18 cellular contexts compared by ENCODE assay signal in the genomic region with DNA sequence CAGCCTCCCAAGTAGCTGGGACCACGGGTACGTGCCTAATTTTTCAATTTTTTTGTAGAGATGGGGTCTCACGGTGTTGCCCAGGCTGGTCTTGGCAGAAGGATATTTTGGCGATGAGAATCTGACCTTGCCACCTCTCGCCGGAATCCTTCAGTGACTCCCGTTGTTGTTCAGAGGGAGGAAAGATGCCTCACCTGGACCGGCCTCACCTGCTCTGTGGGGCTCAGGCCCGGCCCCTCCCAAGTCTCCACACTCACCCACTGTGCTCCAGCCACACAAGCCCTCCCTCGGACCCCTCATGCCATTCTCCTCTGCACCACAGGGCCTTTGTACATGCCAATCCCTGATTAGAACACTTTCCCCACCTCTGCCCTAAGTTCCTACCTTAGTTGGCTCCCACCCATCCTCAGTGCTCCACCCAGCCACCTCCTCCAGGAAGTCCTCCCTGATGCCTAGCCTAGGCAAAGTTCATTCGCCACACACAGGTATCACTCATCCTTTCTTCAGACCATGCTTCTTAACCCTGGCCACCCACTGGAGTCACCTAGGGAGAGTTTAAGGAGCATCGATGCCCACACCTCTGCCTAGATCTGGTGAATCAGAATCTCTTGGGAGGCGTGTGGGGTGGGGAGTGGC.
"Had no signal": no experiment of that assay in that cellular context is flagged by ENCODE, and none has a peak within 500 bp of the region (broad histone marks: within the 10 kb centered on the region; RNA-seq: fewer than 3 reads in every experiment).

No MANE protein-coding gene starts in this region.

- H3K27me3 ChIP-seq: transverse colon, upper lobe of left lung, vagina had no signal

- H3K4me3 ChIP-seq: left ventricle myocardium inferior, lung, pancreas, skin epidermis, transverse colon, upper lobe of left lung, vagina had no signal

- H3K4me1 ChIP-seq: left ventricle myocardium inferior, pancreas, transverse colon, upper lobe of left lung, vagina had no signal

- H3K9me3 ChIP-seq: pancreas, transverse colon, vagina had no signal

- H3K27ac ChIP-seq: left ventricle myocardium inferior, pancreas, skin epidermis, transverse colon, upper lobe of left lung, vagina had no signal

- DNase-seq: head of caudate nucleus; hypothalamus; immature natural killer cell; kidney; left ventricle myocardium inferior; mesendoderm; naive thymus-derived CD4-positive, alpha-beta T cell; nucleus accumbens; pancreas; retina; right cardiac atrium; stimulated activated CD4-positive, alpha-beta T cell treated with anti-CD3 and anti-CD28 coated beads, Interleukin-4, amount 100 ng/mL, for 24 hours; stimulated activated naive CD4-positive, alpha-beta T cell; transverse colon; upper lobe of left lung had no signal

- H3K36me3 ChIP-seq: left ventricle myocardium inferior, pancreas, transverse colon, upper lobe of left lung, vagina had no signal
